In genomic region chr16:67480833-67481560, GRCh38 we compare ENCODE assay signal across 8 cellular contexts. TPM values are rescaled to one million over a fixed set of nuclear protein-coding genes. Genes with fewer than 3 reads are reported as not detected.
A peak's percentile ranks its signal among the peaks of the same experiment; 100 is the strongest.
DNase-seq lines count a peak whose midpoint lies in the region; ATAC-seq and TF ChIP-seq lines count a peak whose summit lies in the region.

ATP6V0D1 (minus strand) TSS chr16:67481157; CDS start chr16:67481086, 71 bp downstream.

- intact Hi-C loops in CD14-positive monocyte (cut with micrococcal nuclease): loop anchor here (5.0 kb wide), 2 partner anchors 36 to 51 kb away; no protein-coding TSS in a partner anchor
- intact Hi-C loops in dendritic cell treated with granulocyte-macrophage colony-stimulating factor and Interleukin-4, amounts not matched to agents 40 ng/mL and 50 ng/mL, for 4 days (cut with micrococcal nuclease): loop anchor here (1.0 to 5.0 kb wide), 2 partner anchors 9 to 36 kb away; no protein-coding TSS in a partner anchor
- intact Hi-C loops in left lung (cut with DNase I): no loop called here

- peak within 1 kb of the TSS; percentile 98 for H3K4me3 Mint-ChIP-seq in CD14-positive monocyte
- peak within 1 kb of the TSS; percentile 100 for H3K4me3 Mint-ChIP-seq in dendritic cell treated with granulocyte-macrophage colony-stimulating factor and Interleukin-4, amounts not matched to agents 40 ng/mL and 50 ng/mL, for 4 days

- H3K4me1 Mint-ChIP-seq in CD14-positive monocyte: peaks cover 78% of the 10 kb centered on the region
- peaks cover 68% of the 10 kb centered on the region for H3K4me1 Mint-ChIP-seq in dendritic cell treated with granulocyte-macrophage colony-stimulating factor and Interleukin-4, amounts not matched to agents 40 ng/mL and 50 ng/mL, for 4 days (ENCODE audit: low read depth)

- no peaks in the 10 kb centered on the region for H3K9me3 ChIP-seq in left lung

- peak within 1 kb of the TSS; percentile 84 to 98 for H3K4me3 ChIP-seq in left lung

- H3K36me3 Mint-ChIP-seq in CD14-positive monocyte: peaks cover 25 to 52% of the 10 kb centered on the region in 2 donors
- H3K36me3 Mint-ChIP-seq in dendritic cell treated with granulocyte-macrophage colony-stimulating factor and Interleukin-4, amounts not matched to agents 40 ng/mL and 50 ng/mL, for 4 days (ENCODE audit: low read depth): peaks cover 58% of the 10 kb centered on the region

- peak within 1 kb of the TSS; percentile 96 to 97 for H3K27ac ChIP-seq in left lung

- DNase-seq in CD14-positive monocyte (ENCODE audit: low spot score) (peak; percentile 98), NCI-H748 (lab: John Stamatoyannopoulos, UW; ENCODE audit: unreplicated experiment) (peak; percentile 94), left lung (peak; percentile 99)
- peak; percentile 95 to 97 for DNase-seq in activated CD4-positive, alpha-beta T cell treated with anti-CD3 and anti-CD28 coated beads, Interleukin-2, amount 50 U/mL, for 24 hours (ENCODE audit: low read depth in 1 of 2, low spot score in 1 of 2)
- DNase-seq in stimulated activated CD4-positive, alpha-beta T cell treated with anti-CD3 and anti-CD28 coated beads, Interleukin-2, amount 100 ng/mL, for 48 hours: peak; percentile 99

- H3K4me1 ChIP-seq in left lung: peaks cover 26 to 79% of the 10 kb centered on the region in 2 donors

- H3K27me3 Mint-ChIP-seq in CD14-positive monocyte (ENCODE audit: low read depth in 3 of 3): peaks cover 0 to under 1% (median 0%) of the 10 kb centered on the region in 3 donors
- no peaks in the 10 kb centered on the region for H3K27me3 Mint-ChIP-seq in dendritic cell treated with granulocyte-macrophage colony-stimulating factor and Interleukin-4, amounts not matched to agents 40 ng/mL and 50 ng/mL, for 4 days

- H3K36me3 ChIP-seq in left lung: peaks cover 0 to 15% of the 10 kb centered on the region in 2 donors

- H3K27me3 ChIP-seq in left lung: no peaks in the 10 kb centered on the region

- peak; percentile 98 for ATAC-seq in GM19372 (IDR thresholded peaks at IDR 0.05; ENCODE audit: low read depth, unreplicated experiment)
- ATAC-seq in HG03558 (IDR thresholded peaks at IDR 0.05; ENCODE audit: extremely low read depth, unreplicated experiment): peak; percentile 88
- ATAC-seq in left lung: peak; percentile 92

- H3K9me3 Mint-ChIP-seq in CD14-positive monocyte: peaks cover 0 to 3% (median 0%) of the 10 kb centered on the region in 7 donors
- no peaks in the 10 kb centered on the region for H3K9me3 Mint-ChIP-seq in dendritic cell treated with granulocyte-macrophage colony-stimulating factor and Interleukin-4, amounts not matched to agents 40 ng/mL and 50 ng/mL, for 4 days

- TF ChIP-seq CTCF in CD14-positive monocyte (IDR thresholded peaks at IDR 0.05) (peak; percentile 76), left lung (IDR thresholded peaks at IDR 0.05) (peak; percentile 69 to 88)

- peak within 1 kb of the TSS; percentile 99 to 100 (median 100) for H3K27ac Mint-ChIP-seq in CD14-positive monocyte
- peak within 1 kb of the TSS; percentile 100 for H3K27ac Mint-ChIP-seq in dendritic cell treated with granulocyte-macrophage colony-stimulating factor and Interleukin-4, amounts not matched to agents 40 ng/mL and 50 ng/mL, for 4 days

RNA-seq across cellular contexts. Expression of gene ATP6V0D1, which starts in this region (rescaled TPM):
- polyA plus RNA-seq in CD14-positive monocyte: 100 to 1,000 TPM; 631 to 687 TPM
- 100 to 1,000 TPM; 142 to 185 TPM for total RNA-seq in left lung

Comparison
In these comparisons a context has a peak if more than half of its experiments do, and no peak if none do; other contexts are left out.
1. Peak in every context shown above with its lines: DNase-seq, ATAC-seq, H3K4me3 ChIP-seq and H3K27ac ChIP-seq.
2. intact Hi-C loops: an anchor here in CD14-positive monocyte (5.0 kb wide) and dendritic cell treated with granulocyte-macrophage colony-stimulating factor and Interleukin-4, amounts not matched to agents 40 ng/mL and 50 ng/mL, for 4 days (1.0 to 5.0 kb wide); none called in left lung.